In genomic region chr7:876077-876971, GRCh38 we compare ENCODE assay signal across 8 cellular contexts. TPM values are rescaled to one million over a fixed set of nuclear protein-coding genes. Genes with fewer than 3 reads are reported as not detected.
DNase-seq lines count a peak whose midpoint lies in the region; TF ChIP-seq lines count a peak whose summit lies in the region.

GET4 (plus strand) TSS chr7:876554; CDS start chr7:876646, 92 bp downstream.

- peak within 1 kb of the TSS; percentile 78 for H3K27ac ChIP-seq in neuronal stem cell (replicated peaks; ENCODE audit: low read length)

- H2AFZ ChIP-seq in Loucy (ENCODE audit: low read length), result peak within 1 kb of the TSS; percentile 76
- H2AFZ ChIP-seq in neuronal stem cell (ENCODE audit: low read length), result peak within 1 kb of the TSS; percentile 93

- H3K9me3 ChIP-seq in Loucy (ENCODE audit: insufficient read depth, low read depth, low read length) (no peaks in the 10 kb centered on the region), neuronal stem cell (replicated peaks in 1 of 2; ENCODE audit: control insufficient read depth in 2 of 2, insufficient read depth in 1 of 2, low read depth in 1 of 2, low read length in 2 of 2) (no peaks in the 10 kb centered on the region)

- H3K18ac ChIP-seq in neuronal stem cell (ENCODE audit: low read length), result peak within 1 kb of the TSS; percentile 96

- H2BK12ac ChIP-seq in neuronal stem cell (ENCODE audit: low read length), result no peak within 1 kb of the TSS

- peaks cover 31% of the 10 kb centered on the region for H4K20me1 ChIP-seq in Loucy (ENCODE audit: insufficient read depth, low read length, poor library complexity, severe bottlenecking)

- peak within 1 kb of the TSS; percentile 95 for H3K23ac ChIP-seq in neuronal stem cell (ENCODE audit: low read depth, low read length, poor library complexity)

- H2BK5ac ChIP-seq in neuronal stem cell (ENCODE audit: low read length), result peak within 1 kb of the TSS; percentile 75

- H3K79me2 ChIP-seq in Loucy (ENCODE audit: insufficient read depth, low read length), result peaks cover 44% of the 10 kb centered on the region

- peaks cover 19% of the 10 kb centered on the region for H3F3A ChIP-seq in Loucy (ENCODE audit: low read depth)

- no peaks in the 10 kb centered on the region for H3K9me2 ChIP-seq in Loucy (replicated peaks; ENCODE audit: low read depth, low read length)

- no peak for TF ChIP-seq CTCF in Loucy (conservative IDR thresholded peaks at IDR 0.05; ENCODE audit: low read length)
- no peak for TF ChIP-seq CTCF in subcutaneous adipose tissue (IDR thresholded peaks at IDR 0.05; ENCODE audit: low read depth)

- H2BK15ac ChIP-seq in neuronal stem cell (ENCODE audit: low read length), result peak within 1 kb of the TSS; percentile 16

- no peak within 1 kb of the TSS for H4K91ac ChIP-seq in neuronal stem cell (ENCODE audit: low read depth, low read length, poor library complexity)

- H3K79me1 ChIP-seq in neuronal stem cell (ENCODE audit: low read depth, low read length), result peaks cover 12% of the 10 kb centered on the region

- H3K4me1 ChIP-seq in Loucy (ENCODE audit: insufficient read depth, low read length, poor library complexity, severe bottlenecking) (peaks cover 21% of the 10 kb centered on the region), neuronal stem cell (ENCODE audit: control insufficient read depth in 2 of 2, insufficient read depth in 1 of 2, low read depth in 1 of 2, low read length in 2 of 2) (peaks cover 4 to 17% of the 10 kb centered on the region in 2 donors)

- H3K4me3 ChIP-seq in Loucy (ENCODE audit: low read length, poor library complexity, severe bottlenecking) (peak within 1 kb of the TSS; percentile 95), neuronal stem cell (ENCODE audit: low read length in 2 of 2) (peak within 1 kb of the TSS; percentile 91 to 98)

- H2AK5ac ChIP-seq in neuronal stem cell (ENCODE audit: low read depth, low read length), result peak within 1 kb of the TSS; percentile 98

- peak within 1 kb of the TSS; percentile 93 for H3K4me2 ChIP-seq in Loucy (ENCODE audit: low read depth, low read length, poor library complexity, severe bottlenecking)
- H3K4me2 ChIP-seq in neuronal stem cell (ENCODE audit: insufficient read depth, low read length, poor library complexity, severe bottlenecking), result peak within 1 kb of the TSS; percentile 76

- no peak within 1 kb of the TSS for H3K14ac ChIP-seq in neuronal stem cell (ENCODE audit: low read length)

- H4K8ac ChIP-seq in neuronal stem cell (ENCODE audit: low read depth, low read length), result peak within 1 kb of the TSS; percentile 54

- peak within 1 kb of the TSS; percentile 97 for H3K9ac ChIP-seq in Loucy (ENCODE audit: low read depth, low read length, poor library complexity, severe bottlenecking)
- peak within 1 kb of the TSS; percentile 99 for H3K9ac ChIP-seq in neuronal stem cell (ENCODE audit: low read depth, low read length, poor library complexity)

- peaks cover 16% of the 10 kb centered on the region; the same call in 1 of the 2 replicates for H3K36me3 ChIP-seq in Loucy (ENCODE audit: insufficient read depth, low read length)
- H3K36me3 ChIP-seq in neuronal stem cell (replicated peaks in 1 of 2; ENCODE audit: control insufficient read depth in 2 of 2, insufficient read depth in 2 of 2, low read length in 2 of 2), result peaks cover 17 to 64% of the 10 kb centered on the region in 2 donors

- H3K4ac ChIP-seq in neuronal stem cell (ENCODE audit: low read length), result no peak within 1 kb of the TSS

- no peak within 1 kb of the TSS for H2BK120ac ChIP-seq in neuronal stem cell (ENCODE audit: low read depth, low read length)

- H3K27me3 ChIP-seq in Loucy (ENCODE audit: insufficient read depth, low read length, poor library complexity, severe bottlenecking) (no peaks in the 10 kb centered on the region), neuronal stem cell (ENCODE audit: control insufficient read depth in 3 of 3, insufficient read depth in 3 of 3, low read depth in 1 of 3, low read length in 3 of 3) (no peaks in the 10 kb centered on the region)

- DNase-seq in ELR (ENCODE audit: low read depth), result peak; percentile 95
- DNase-seq in H4 (ENCODE audit: low spot score), result peak; percentile 94
- peak; percentile 94 for DNase-seq in SIG-M5 treated with dmso at 0.1 percent for 504 hours (lab: John Stamatoyannopoulos, UW; ENCODE audit: unreplicated experiment)
- DNase-seq in activated gamma-delta T cell treated with anti-CD3 and anti-CD28 coated beads, Interleukin-2, amount 50 U/mL, for 16 hours (ENCODE audit: low read depth), result peak; percentile 90
- peak; percentile 82 for DNase-seq in foreskin melanocyte
- DNase-seq in neuronal stem cell (ENCODE audit: low spot score), result peak; percentile 94

- WGBS in neuronal stem cell (ENCODE audit: extremely low coverage in 2 of 2, insufficient read length in 2 of 2, insufficient replicate concordance in 1 of 2), 2 donors, result no CpG with 5 or more reads among the region's 129 CpGs

RNA-seq across cellular contexts. Expression of gene GET4, which starts in this region (rescaled TPM):
- 42.0 and 50.6 TPM in 2 replicates for total RNA-seq in H4 (2014; rRNA removed; shearing (Covaris generic))
- 28.4 TPM for polyA plus RNA-seq in neuronal stem cell (2013, experiment 1 of 2)
- 27.9 TPM for polyA plus RNA-seq in neuronal stem cell (2013, experiment 2 of 2)
- total RNA-seq in subcutaneous adipose tissue, result 10 to 100 TPM; 16.3 to 35.0 (median 17.9) TPM

Comparison
In these comparisons a context has a peak if more than half of its experiments do, and no peak if none do; other contexts are left out.
1. Peak in every context shown above with its lines: DNase-seq, H3K4me3 ChIP-seq and H3K27ac ChIP-seq.